Comparison of ENCODE assay signal across 6 cellular contexts in the genomic region with DNA sequence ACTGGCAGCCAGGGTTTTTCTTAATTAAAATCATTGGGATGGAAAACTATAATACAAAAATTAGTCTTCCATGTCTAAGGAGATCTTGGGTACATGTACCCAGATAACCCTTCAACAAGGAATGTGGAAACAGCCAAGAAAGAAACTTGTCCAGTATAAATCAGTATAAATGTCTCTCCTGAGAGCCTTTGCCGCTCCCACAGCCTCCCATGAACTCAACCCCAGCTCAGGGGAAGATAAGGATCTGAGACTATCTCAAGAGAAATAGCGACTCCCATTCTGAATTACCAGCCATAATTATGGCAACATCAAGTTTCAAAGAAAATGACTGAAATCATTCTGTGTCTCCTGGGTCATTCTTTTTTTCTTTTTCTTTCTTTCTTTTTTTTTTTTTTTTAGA. TPM values are rescaled to one million over a fixed set of nuclear protein-coding genes. Genes with fewer than 3 reads are reported as not detected.
"Had no signal": no experiment of that assay in that cellular context is flagged by ENCODE, and none has a peak within 500 bp of the region (broad histone marks: within the 10 kb centered on the region; RNA-seq: fewer than 3 reads in every experiment).

No MANE protein-coding gene starts in this region.

- H3K27ac ChIP-seq: GM23248 had no signal

- H3K9me3 ChIP-seq: HAP-1 had no signal

- H3K4me1 Mint-ChIP-seq: GM23338 had no signal

- H3K4me3 ChIP-seq: GM23248, GM23338, HAP-1 had no signal

- H3K4me3 Mint-ChIP-seq: GM23338, H9, HFFc6 had no signal

- H3K9me3 Mint-ChIP-seq: GM23338, H9, HFFc6 had no signal

- DNase-seq: GOT3, H9 had no signal

- H3K27ac Mint-ChIP-seq: GM23338, H9, HFFc6 had no signal

- H3K4me1 ChIP-seq: HAP-1 had no signal

RNA-seq across cellular contexts. Expression of gene AFAP1L2, which starts 32.6 kb away (rescaled TPM):
- total RNA-seq: GM23248 had no signal
- polyA plus RNA-seq: GM23248 had no signal
